1 cellular context compared by ENCODE assay signal in the genomic region with DNA sequence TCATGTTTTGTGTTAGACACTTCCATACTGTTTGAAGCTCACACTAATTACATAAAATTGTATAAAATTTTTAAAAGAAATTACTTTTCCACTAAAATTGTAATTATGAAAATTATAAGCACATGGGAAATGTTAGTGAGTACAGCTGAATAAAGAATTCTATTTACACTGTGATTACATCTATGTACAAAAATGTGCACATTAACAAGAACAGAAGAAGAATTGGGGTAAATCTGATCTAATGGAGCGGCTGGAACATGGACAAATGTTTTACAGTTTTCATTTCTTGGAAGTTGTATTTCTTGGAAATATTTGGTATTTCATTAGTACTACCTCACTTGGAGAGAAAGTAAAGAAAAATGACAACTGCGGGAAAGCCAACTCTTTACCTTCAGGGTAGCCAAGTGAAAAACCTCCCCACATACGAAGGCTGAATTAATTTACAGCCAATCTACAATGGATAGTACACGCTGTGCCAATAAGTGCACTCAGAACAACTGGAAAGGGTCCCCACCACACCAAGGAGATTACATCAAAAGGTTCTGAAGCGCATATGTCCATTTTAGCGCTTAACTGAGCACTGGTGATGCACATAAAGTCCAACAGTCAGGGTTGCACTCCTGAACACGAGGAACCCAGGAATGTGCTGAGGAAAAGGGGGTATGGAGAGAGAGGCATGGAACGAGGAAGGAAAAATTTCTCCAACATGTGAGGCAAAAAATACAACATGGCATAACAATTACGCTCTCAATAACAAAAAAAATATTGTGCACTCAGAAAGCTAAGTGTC.
TF ChIP-seq lines count a peak whose summit lies in the region.

No MANE protein-coding gene starts in this region.

TF ChIP-seq in GM23338, 12 proteins besides CTCF, POLR2A, EP300 and RAD21 (continued from another document):
- TF ChIP-seq, protein P1, sequence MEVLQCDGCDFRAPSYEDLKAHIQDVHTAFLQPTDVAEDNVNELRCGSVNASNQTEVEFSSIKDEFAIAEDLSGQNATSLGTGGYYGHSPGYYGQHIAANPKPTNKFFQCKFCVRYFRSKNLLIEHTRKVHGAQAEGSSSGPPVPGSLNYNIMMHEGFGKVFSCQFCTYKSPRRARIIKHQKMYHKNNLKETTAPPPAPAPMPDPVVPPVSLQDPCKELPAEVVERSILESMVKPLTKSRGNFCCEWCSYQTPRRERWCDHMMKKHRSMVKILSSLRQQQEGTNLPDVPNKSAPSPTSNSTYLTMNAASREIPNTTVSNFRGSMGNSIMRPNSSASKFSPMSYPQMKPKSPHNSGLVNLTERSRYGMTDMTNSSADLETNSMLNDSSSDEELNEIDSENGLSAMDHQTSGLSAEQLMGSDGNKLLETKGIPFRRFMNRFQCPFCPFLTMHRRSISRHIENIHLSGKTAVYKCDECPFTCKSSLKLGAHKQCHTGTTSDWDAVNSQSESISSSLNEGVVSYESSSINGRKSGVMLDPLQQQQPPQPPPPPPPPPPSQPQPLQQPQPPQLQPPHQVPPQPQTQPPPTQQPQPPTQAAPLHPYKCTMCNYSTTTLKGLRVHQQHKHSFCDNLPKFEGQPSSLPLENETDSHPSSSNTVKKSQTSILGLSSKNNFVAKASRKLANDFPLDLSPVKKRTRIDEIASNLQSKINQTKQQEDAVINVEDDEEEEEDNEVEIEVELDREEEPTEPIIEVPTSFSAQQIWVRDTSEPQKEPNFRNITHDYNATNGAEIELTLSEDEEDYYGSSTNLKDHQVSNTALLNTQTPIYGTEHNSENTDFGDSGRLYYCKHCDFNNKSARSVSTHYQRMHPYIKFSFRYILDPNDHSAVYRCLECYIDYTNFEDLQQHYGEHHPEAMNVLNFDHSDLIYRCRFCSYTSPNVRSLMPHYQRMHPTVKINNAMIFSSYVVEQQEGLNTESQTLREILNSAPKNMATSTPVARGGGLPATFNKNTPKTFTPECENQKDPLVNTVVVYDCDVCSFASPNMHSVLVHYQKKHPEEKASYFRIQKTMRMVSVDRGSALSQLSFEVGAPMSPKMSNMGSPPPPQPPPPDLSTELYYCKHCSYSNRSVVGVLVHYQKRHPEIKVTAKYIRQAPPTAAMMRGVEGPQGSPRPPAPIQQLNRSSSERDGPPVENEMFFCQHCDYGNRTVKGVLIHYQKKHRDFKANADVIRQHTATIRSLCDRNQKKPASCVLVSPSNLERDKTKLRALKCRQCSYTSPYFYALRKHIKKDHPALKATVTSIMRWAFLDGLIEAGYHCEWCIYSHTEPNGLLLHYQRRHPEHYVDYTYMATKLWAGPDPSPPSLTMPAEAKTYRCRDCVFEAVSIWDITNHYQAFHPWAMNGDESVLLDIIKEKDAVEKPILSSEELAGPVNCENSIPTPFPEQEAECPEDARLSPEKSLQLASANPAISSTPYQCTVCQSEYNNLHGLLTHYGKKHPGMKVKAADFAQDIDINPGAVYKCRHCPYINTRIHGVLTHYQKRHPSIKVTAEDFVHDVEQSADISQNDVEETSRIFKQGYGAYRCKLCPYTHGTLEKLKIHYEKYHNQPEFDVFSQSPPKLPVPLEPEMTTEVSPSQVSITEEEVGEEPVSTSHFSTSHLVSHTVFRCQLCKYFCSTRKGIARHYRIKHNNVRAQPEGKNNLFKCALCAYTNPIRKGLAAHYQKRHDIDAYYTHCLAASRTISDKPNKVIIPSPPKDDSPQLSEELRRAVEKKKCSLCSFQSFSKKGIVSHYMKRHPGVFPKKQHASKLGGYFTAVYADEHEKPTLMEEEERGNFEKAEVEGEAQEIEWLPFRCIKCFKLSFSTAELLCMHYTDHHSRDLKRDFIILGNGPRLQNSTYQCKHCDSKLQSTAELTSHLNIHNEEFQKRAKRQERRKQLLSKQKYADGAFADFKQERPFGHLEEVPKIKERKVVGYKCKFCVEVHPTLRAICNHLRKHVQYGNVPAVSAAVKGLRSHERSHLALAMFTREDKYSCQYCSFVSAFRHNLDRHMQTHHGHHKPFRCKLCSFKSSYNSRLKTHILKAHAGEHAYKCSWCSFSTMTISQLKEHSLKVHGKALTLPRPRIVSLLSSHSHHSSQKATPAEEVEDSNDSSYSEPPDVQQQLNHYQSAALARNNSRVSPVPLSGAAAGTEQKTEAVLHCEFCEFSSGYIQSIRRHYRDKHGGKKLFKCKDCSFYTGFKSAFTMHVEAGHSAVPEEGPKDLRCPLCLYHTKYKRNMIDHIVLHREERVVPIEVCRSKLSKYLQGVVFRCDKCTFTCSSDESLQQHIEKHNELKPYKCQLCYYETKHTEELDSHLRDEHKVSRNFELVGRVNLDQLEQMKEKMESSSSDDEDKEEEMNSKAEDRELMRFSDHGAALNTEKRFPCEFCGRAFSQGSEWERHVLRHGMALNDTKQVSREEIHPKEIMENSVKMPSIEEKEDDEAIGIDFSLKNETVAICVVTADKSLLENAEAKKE (CRISPR knock-in tag; IDR thresholded peaks at IDR 0.05): no peak
TF ChIP-seq in GM23338: peak in this region for 0.
